1 cellular context compared by ENCODE assay signal in the genomic region with DNA sequence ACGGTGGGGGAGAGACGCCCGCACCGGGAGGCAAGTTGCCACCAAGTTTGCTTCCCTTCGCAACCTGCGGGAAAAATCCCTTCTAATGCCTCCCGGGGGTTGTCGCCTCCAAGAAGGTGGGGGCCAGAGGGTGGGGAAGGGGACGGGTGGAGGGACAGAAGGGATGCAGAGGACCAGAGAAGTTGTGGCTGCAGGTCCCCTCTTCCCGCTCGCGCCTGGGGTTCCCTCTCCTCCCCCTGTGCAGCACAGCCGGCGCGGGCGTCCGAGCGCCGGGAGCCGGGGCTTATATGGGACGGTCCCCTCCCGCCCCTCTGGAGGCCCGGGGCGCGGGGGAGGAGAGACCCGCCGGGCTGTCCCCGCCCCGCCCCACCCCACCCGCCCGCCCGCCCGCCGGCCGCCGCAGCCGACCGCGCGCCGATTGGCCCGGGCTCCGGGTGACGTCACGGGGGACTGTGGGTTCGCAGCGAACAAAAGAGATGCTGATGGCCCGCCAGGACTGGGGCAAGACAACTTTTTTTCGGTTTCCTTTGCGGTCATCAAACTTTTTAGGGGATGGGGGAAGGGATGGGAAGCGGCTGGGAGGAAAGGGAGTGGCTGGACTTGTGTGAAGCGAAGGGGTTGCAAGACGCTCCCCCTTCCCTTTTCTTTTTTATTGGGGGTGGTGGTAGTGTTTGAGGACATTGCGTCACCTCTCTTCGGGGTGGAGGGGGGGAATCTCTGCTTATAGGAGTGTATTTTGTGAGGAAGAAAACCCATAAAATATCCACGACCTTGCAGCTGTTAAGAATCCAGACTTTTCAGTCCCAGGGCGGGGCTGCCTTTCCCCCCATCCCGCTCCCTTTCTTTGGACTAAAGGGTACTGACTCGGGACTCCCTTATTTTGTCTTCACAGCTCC.
A peak's percentile ranks its signal among the peaks of the same experiment; 100 is the strongest.
TF ChIP-seq lines count a peak whose summit lies in the region.

A gene (minus strand): TSS at position 260 of the 896 bp plus-strand sequence. CDS start 266 bp downstream, outside the sequence.

TF ChIP-seq in HepG2, 621 proteins besides CTCF, POLR2A, EP300 and RAD21 (continued from another document and continues in another):
- TF ChIP-seq, protein P1, sequence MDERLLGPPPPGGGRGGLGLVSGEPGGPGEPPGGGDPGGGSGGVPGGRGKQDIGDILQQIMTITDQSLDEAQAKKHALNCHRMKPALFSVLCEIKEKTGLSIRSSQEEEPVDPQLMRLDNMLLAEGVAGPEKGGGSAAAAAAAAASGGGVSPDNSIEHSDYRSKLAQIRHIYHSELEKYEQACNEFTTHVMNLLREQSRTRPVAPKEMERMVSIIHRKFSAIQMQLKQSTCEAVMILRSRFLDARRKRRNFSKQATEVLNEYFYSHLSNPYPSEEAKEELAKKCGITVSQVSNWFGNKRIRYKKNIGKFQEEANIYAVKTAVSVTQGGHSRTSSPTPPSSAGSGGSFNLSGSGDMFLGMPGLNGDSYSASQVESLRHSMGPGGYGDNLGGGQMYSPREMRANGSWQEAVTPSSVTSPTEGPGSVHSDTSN (CRISPR knock-in tag; IDR thresholded peaks at IDR 0.05): no peak; the same call in 1 of the 2 replicates
- no peak for TF ChIP-seq RAD51 (IDR thresholded peaks at IDR 0.05; ENCODE audit: borderline replicate concordance)
- 0 out of 2 replicates have a peak, but pooled peaks have one; percentile 91 for TF ChIP-seq ZNF10 (CRISPR knock-in tag; IDR thresholded peaks at IDR 0.05; ENCODE audit: borderline replicate concordance, low read depth)
- TF ChIP-seq ARNT2 (CRISPR knock-in tag; IDR thresholded peaks at IDR 0.05; ENCODE audit: low read depth): peak; percentile 93
- TF ChIP-seq ZNF326 (CRISPR knock-in tag; IDR thresholded peaks at IDR 0.05; ENCODE audit: borderline replicate concordance): no peak
- TF ChIP-seq HNF4G (IDR thresholded peaks at IDR 0.05; ENCODE audit: borderline replicate concordance, low read depth, low read length): no peak
- 0 out of 2 replicates have a peak, but pooled peaks have one; percentile 12 for TF ChIP-seq HNF4G (CRISPR knock-in tag; IDR thresholded peaks at IDR 0.05; ENCODE audit: borderline replicate concordance, low read depth)
- TF ChIP-seq MAFK (conservative IDR thresholded peaks at IDR 0.05 in 1 of 2, IDR thresholded peaks at IDR 0.05 in 1 of 2; ENCODE audit: low read length in 2 of 2): no peak
- no peak for TF ChIP-seq ZNF260 (CRISPR knock-in tag; IDR thresholded peaks at IDR 0.05; ENCODE audit: borderline replicate concordance, low read depth)
- peak; percentile 81 for TF ChIP-seq CEBPG (CRISPR knock-in tag; IDR thresholded peaks at IDR 0.05)
- TF ChIP-seq, protein P2, sequence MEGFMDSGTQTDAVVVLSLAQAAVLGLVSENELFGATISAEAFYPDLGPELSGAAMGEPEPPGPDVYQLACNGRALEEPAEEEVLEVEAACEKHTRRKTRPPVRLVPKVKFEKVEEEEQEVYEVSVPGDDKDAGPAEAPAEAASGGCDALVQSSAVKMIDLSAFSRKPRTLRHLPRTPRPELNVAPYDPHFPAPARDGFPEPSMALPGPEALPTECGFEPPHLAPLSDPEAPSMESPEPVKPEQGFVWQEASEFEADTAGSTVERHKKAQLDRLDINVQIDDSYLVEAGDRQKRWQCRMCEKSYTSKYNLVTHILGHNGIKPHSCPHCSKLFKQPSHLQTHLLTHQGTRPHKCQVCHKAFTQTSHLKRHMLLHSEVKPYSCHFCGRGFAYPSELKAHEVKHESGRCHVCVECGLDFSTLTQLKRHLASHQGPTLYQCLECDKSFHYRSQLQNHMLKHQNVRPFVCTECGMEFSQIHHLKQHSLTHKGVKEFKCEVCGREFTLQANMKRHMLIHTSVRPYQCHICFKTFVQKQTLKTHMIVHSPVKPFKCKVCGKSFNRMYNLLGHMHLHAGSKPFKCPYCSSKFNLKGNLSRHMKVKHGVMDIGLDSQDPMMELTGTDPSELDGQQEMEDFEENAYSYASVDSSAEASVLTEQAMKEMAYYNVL (CRISPR knock-in tag; IDR thresholded peaks at IDR 0.05; ENCODE audit: borderline replicate concordance): peak; percentile 80; the same call in 1 of the 2 replicates
- no peak for TF ChIP-seq ZNF44 (CRISPR knock-in tag; IDR thresholded peaks at IDR 0.05)
- TF ChIP-seq, protein P3, sequence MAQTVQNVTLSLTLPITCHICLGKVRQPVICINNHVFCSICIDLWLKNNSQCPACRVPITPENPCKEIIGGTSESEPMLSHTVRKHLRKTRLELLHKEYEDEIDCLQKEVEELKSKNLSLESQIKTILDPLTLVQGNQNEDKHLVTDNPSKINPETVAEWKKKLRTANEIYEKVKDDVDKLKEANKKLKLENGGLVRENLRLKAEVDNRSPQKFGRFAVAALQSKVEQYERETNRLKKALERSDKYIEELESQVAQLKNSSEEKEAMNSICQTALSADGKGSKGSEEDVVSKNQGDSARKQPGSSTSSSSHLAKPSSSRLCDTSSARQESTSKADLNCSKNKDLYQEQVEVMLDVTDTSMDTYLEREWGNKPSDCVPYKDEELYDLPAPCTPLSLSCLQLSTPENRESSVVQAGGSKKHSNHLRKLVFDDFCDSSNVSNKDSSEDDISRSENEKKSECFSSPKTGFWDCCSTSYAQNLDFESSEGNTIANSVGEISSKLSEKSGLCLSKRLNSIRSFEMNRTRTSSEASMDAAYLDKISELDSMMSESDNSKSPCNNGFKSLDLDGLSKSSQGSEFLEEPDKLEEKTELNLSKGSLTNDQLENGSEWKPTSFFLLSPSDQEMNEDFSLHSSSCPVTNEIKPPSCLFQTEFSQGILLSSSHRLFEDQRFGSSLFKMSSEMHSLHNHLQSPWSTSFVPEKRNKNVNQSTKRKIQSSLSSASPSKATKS (CRISPR knock-in tag; IDR thresholded peaks at IDR 0.05): no peak; the same call in 1 of the 2 replicates
- TF ChIP-seq HOXA5 (CRISPR knock-in tag; IDR thresholded peaks at IDR 0.05): peak; percentile 99
- TF ChIP-seq, protein P4, sequence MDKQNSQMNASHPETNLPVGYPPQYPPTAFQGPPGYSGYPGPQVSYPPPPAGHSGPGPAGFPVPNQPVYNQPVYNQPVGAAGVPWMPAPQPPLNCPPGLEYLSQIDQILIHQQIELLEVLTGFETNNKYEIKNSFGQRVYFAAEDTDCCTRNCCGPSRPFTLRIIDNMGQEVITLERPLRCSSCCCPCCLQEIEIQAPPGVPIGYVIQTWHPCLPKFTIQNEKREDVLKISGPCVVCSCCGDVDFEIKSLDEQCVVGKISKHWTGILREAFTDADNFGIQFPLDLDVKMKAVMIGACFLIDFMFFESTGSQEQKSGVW (CRISPR knock-in tag; IDR thresholded peaks at IDR 0.05; ENCODE audit: borderline replicate concordance): no peak; the same call in 1 of the 2 replicates
- TF ChIP-seq, protein P5, sequence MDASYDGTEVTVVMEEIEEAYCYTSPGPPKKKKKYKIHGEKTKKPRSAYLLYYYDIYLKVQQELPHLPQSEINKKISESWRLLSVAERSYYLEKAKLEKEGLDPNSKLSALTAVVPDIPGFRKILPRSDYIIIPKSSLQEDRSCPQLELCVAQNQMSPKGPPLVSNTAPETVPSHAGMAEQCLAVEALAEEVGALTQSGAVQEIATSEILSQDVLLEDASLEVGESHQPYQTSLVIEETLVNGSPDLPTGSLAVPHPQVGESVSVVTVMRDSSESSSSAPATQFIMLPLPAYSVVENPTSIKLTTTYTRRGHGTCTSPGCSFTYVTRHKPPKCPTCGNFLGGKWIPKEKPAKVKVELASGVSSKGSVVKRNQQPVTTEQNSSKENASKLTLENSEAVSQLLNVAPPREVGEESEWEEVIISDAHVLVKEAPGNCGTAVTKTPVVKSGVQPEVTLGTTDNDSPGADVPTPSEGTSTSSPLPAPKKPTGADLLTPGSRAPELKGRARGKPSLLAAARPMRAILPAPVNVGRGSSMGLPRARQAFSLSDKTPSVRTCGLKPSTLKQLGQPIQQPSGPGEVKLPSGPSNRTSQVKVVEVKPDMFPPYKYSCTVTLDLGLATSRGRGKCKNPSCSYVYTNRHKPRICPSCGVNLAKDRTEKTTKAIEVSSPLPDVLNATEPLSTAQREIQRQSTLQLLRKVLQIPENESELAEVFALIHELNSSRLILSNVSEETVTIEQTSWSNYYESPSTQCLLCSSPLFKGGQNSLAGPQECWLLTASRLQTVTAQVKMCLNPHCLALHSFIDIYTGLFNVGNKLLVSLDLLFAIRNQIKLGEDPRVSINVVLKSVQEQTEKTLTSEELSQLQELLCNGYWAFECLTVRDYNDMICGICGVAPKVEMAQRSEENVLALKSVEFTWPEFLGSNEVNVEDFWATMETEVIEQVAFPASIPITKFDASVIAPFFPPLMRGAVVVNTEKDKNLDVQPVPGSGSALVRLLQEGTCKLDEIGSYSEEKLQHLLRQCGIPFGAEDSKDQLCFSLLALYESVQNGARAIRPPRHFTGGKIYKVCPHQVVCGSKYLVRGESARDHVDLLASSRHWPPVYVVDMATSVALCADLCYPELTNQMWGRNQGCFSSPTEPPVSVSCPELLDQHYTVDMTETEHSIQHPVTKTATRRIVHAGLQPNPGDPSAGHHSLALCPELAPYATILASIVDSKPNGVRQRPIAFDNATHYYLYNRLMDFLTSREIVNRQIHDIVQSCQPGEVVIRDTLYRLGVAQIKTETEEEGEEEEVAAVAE (CRISPR knock-in tag; IDR thresholded peaks at IDR 0.05; ENCODE audit: borderline replicate concordance): peak; percentile 91
- no peak for TF ChIP-seq SP4 (CRISPR knock-in tag; IDR thresholded peaks at IDR 0.05)
- TF ChIP-seq, protein P6, sequence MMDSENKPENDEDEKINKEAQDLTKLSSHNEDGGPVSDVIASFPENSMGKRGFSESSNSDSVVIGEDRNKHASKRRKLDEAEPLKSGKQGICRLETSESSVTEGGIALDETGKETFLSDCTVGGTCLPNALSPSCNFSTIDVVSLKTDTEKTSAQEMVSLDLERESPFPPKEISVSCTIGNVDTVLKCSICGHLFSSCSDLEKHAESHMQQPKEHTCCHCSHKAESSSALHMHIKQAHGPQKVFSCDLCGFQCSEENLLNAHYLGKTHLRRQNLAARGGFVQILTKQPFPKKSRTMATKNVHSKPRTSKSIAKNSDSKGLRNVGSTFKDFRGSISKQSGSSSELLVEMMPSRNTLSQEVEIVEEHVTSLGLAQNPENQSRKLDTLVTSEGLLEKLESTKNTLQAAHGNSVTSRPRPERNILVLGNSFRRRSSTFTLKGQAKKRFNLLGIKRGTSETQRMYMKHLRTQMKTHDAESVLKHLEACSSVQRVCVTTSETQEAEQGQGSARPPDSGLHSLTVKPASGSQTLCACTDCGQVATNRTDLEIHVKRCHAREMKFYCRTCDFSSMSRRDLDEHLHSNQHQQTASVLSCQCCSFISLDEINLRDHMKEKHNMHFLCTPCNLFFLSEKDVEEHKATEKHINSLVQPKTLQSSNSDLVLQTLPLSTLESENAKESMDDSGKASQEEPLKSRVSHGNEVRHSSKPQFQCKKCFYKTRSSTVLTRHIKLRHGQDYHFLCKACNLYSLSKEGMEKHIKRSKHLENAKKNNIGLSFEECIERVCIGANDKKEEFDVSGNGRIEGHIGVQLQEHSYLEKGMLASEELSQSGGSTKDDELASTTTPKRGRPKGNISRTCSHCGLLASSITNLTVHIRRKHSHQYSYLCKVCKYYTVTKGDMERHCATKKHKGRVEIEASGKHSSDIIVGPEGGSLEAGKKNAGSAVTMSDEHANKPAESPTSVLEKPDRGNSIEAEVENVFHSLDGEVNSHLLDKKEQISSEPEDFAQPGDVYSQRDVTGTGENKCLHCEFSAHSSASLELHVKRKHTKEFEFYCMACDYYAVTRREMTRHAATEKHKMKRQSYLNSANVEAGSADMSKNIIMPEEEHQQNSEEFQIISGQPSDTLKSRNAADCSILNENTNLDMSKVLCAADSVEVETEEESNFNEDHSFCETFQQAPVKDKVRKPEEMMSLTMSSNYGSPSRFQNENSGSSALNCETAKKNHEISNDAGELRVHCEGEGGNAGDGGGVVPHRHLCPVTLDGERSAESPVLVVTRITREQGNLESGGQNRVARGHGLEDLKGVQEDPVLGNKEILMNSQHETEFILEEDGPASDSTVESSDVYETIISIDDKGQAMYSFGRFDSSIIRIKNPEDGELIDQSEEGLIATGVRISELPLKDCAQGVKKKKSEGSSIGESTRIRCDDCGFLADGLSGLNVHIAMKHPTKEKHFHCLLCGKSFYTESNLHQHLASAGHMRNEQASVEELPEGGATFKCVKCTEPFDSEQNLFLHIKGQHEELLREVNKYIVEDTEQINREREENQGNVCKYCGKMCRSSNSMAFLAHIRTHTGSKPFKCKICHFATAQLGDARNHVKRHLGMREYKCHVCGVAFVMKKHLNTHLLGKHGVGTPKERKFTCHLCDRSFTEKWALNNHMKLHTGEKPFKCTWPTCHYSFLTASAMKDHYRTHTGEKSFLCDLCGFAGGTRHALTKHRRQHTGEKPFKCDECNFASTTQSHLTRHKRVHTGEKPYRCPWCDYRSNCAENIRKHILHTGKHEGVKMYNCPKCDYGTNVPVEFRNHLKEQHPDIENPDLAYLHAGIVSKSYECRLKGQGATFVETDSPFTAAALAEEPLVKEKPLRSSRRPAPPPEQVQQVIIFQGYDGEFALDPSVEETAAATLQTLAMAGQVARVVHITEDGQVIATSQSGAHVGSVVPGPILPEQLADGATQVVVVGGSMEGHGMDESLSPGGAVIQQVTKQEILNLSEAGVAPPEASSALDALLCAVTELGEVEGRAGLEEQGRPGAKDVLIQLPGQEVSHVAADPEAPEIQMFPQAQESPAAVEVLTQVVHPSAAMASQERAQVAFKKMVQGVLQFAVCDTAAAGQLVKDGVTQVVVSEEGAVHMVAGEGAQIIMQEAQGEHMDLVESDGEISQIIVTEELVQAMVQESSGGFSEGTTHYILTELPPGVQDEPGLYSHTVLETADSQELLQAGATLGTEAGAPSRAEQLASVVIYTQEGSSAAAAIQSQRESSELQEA (CRISPR knock-in tag; IDR thresholded peaks at IDR 0.05; ENCODE audit: not compliant biosample characterization): peak; percentile 86
- no peak for TF ChIP-seq ZNF24 (IDR thresholded peaks at IDR 0.05)
- no peak for TF ChIP-seq ZNF432 (CRISPR knock-in tag; IDR thresholded peaks at IDR 0.05; ENCODE audit: borderline replicate concordance)
- peak; percentile 41; the same call in 1 of the 2 replicates for TF ChIP-seq PHF20 (CRISPR knock-in tag; IDR thresholded peaks at IDR 0.05)
- peak; percentile 81 for TF ChIP-seq KAT8 (CRISPR knock-in tag; IDR thresholded peaks at IDR 0.05)
- peak; percentile 69 for TF ChIP-seq HDAC2 (CRISPR knock-in tag; IDR thresholded peaks at IDR 0.05)
- peak; percentile 96 for TF ChIP-seq ZNF780A (CRISPR knock-in tag; IDR thresholded peaks at IDR 0.05)
- peak; percentile 96 for TF ChIP-seq TGIF2 (CRISPR knock-in tag; IDR thresholded peaks at IDR 0.05)
- peak; percentile 96 for TF ChIP-seq ZMYM4 (CRISPR knock-in tag; IDR thresholded peaks at IDR 0.05)
- TF ChIP-seq ZNF484 (CRISPR knock-in tag; IDR thresholded peaks at IDR 0.05; ENCODE audit: borderline replicate concordance, low read depth): no peak
- peak; percentile 94 for TF ChIP-seq GLI4 (CRISPR knock-in tag; IDR thresholded peaks at IDR 0.05; ENCODE audit: borderline replicate concordance)
- peak; percentile 15; the same call in 1 of the 2 replicates for TF ChIP-seq ZNF879 (CRISPR knock-in tag; IDR thresholded peaks at IDR 0.05)
- no peak for TF ChIP-seq ZNF138 (CRISPR knock-in tag; IDR thresholded peaks at IDR 0.05; ENCODE audit: low read depth)
- TF ChIP-seq, protein P7, sequence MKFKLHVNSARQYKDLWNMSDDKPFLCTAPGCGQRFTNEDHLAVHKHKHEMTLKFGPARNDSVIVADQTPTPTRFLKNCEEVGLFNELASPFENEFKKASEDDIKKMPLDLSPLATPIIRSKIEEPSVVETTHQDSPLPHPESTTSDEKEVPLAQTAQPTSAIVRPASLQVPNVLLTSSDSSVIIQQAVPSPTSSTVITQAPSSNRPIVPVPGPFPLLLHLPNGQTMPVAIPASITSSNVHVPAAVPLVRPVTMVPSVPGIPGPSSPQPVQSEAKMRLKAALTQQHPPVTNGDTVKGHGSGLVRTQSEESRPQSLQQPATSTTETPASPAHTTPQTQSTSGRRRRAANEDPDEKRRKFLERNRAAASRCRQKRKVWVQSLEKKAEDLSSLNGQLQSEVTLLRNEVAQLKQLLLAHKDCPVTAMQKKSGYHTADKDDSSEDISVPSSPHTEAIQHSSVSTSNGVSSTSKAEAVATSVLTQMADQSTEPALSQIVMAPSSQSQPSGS (CRISPR knock-in tag; IDR thresholded peaks at IDR 0.05): peak; percentile 61; the same call in 1 of the 2 replicates
- TF ChIP-seq KAT2B (IDR thresholded peaks at IDR 0.05; ENCODE audit: borderline replicate concordance, low read depth, low read length): no peak
- no peak for TF ChIP-seq ZKSCAN1 (IDR thresholded peaks at IDR 0.05; ENCODE audit: low read length)
